ENCODE assay signal across 15 cellular contexts in the genomic region with DNA sequence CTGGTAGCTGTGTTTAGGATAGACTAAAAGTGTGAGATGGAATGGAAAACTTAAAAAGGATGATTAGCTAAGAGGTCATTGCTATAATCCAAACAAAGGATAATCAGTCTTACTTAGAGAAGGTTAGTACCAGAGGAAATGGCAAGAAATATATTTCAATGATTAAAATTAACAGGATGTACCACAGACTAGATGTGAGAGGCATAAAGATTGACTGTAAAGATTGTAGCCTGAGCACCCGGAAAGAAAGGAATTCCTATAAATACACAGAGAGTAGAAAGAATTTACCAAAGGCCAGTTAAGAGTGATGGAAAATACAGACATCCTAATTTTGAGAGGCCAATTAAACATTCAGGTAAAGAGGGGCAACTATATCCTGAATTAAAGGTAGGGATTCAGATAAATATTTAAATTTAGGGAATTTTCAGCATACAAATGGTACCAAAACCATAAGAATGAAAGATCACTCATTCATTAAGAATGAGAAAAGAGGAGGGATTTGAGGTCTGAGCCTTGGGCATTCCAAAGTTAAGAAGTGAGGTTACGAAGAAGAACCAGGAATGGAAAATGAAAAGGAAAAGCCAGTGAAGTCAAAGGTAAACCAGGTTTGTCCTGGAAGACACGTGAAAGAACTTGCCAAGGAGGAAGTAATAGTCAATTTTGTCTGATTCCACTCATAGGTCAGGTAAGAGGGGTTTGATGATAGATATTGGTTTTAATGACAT. TPM values are rescaled to one million over a fixed set of nuclear protein-coding genes. Genes with fewer than 3 reads are reported as not detected.
DNase-seq lines count a peak whose midpoint lies in the region; ATAC-seq and TF ChIP-seq lines count a peak whose summit lies in the region.
"Had no signal": no experiment of that assay in that cellular context is flagged by ENCODE, and none has a peak within 500 bp of the region (broad histone marks: within the 10 kb centered on the region; RNA-seq: fewer than 3 reads in every experiment).

No MANE protein-coding gene starts in this region.

- H3K27me3 Mint-ChIP-seq in activated naive CD8-positive, alpha-beta T cell treated with anti-CD3 and anti-CD28 coated beads, Interleukin-2, amount 10 ng/mL, durations not matched to agents 7 days and 5 days, result no peaks in the 10 kb centered on the region
- H3K27me3 Mint-ChIP-seq in activated naive CD8-positive, alpha-beta T cell treated with anti-CD3 and anti-CD28 coated beads, Interleukin-2, amount 50 U/mL, for 24 hours, result peaks cover 3% of the 10 kb centered on the region
- no peaks in the 10 kb centered on the region for H3K27me3 Mint-ChIP-seq in activated T-helper 17 cell treated with anti-CD3 and anti-CD28 coated beads, Interleukin-2, amount 50 U/mL, for 72 hours
- H3K27me3 Mint-ChIP-seq in mesothelial cell of epicardium (ENCODE audit: low read depth), result no peaks in the 10 kb centered on the region

- POLR2A ChIA-PET in activated naive CD8-positive, alpha-beta T cell treated with anti-CD3 and anti-CD28 coated beads, Interleukin-2, amount 10 ng/mL, durations not matched to agents 7 days and 5 days (lab: Charles Lee), result interaction anchor here (1.3 kb wide), 1 partner anchor 12 kb away, joined by 3 read pairs; no protein-coding TSS in a partner anchor

- DNase-seq in activated naive CD8-positive, alpha-beta T cell treated with anti-CD3 and anti-CD28 coated beads, Interleukin-2, amount 10 ng/mL, durations not matched to agents 7 days and 5 days, result no peak
- DNase-seq in activated naive CD8-positive, alpha-beta T cell treated with anti-CD3 and anti-CD28 coated beads, Interleukin-2, amount 50 U/mL, for 24 hours, result no peak
- DNase-seq in mesothelial cell of epicardium (ENCODE audit: low spot score in 2 of 2, unreplicated experiment in 2 of 2), result no peak
- no peak for DNase-seq in NOMO-1 treated with dmso at 0.1 percent for 144 hours (lab: John Stamatoyannopoulos, UW; ENCODE audit: unreplicated experiment)
- DNase-seq in OCI-M1 (lab: John Stamatoyannopoulos, UW), result no peak
- no peak for DNase-seq in NOMO-1 (lab: John Stamatoyannopoulos, UW; ENCODE audit: unreplicated experiment in 2 of 2)
- DNase-seq: activated CD4-positive, alpha-beta T cell treated with anti-CD3 and anti-CD28 coated beads, Interleukin-2, amount 10 ng/mL, durations not matched to agents 24 days and 14 days; dermis blood vessel endothelial cell; hypothalamus; left colon; NCI-H146; T1000 had no signal

- peaks cover 22% of the 10 kb centered on the region for H3K4me1 Mint-ChIP-seq in activated naive CD8-positive, alpha-beta T cell treated with anti-CD3 and anti-CD28 coated beads, Interleukin-2, amount 10 ng/mL, durations not matched to agents 7 days and 5 days
- H3K4me1 Mint-ChIP-seq in activated naive CD8-positive, alpha-beta T cell treated with anti-CD3 and anti-CD28 coated beads, Interleukin-2, amount 50 U/mL, for 24 hours, result peaks cover 34% of the 10 kb centered on the region
- peaks cover 30% of the 10 kb centered on the region for H3K4me1 Mint-ChIP-seq in activated T-helper 17 cell treated with anti-CD3 and anti-CD28 coated beads, Interleukin-2, amount 50 U/mL, for 72 hours
- peaks cover 31% of the 10 kb centered on the region for H3K4me1 Mint-ChIP-seq in mesothelial cell of epicardium

- H3K36me3 Mint-ChIP-seq in activated naive CD8-positive, alpha-beta T cell treated with anti-CD3 and anti-CD28 coated beads, Interleukin-2, amount 10 ng/mL, durations not matched to agents 7 days and 5 days, result peaks cover 9% of the 10 kb centered on the region
- H3K36me3 Mint-ChIP-seq in activated naive CD8-positive, alpha-beta T cell treated with anti-CD3 and anti-CD28 coated beads, Interleukin-2, amount 50 U/mL, for 24 hours (ENCODE audit: low read depth), result no peaks in the 10 kb centered on the region
- H3K36me3 Mint-ChIP-seq in activated T-helper 17 cell treated with anti-CD3 and anti-CD28 coated beads, Interleukin-2, amount 50 U/mL, for 72 hours (ENCODE audit: low read depth), result no peaks in the 10 kb centered on the region
- H3K36me3 Mint-ChIP-seq in mesothelial cell of epicardium, result peaks cover 8% of the 10 kb centered on the region

- H3K27ac Mint-ChIP-seq in activated naive CD8-positive, alpha-beta T cell treated with anti-CD3 and anti-CD28 coated beads, Interleukin-2, amount 10 ng/mL, durations not matched to agents 7 days and 5 days, result no peak overlapping the region
- H3K27ac Mint-ChIP-seq in activated naive CD8-positive, alpha-beta T cell treated with anti-CD3 and anti-CD28 coated beads, Interleukin-2, amount 50 U/mL, for 24 hours, result no peak overlapping the region
- H3K27ac Mint-ChIP-seq in activated T-helper 17 cell treated with anti-CD3 and anti-CD28 coated beads, Interleukin-2, amount 50 U/mL, for 72 hours, result peak overlapping the region; percentile 39
- H3K27ac Mint-ChIP-seq in mesothelial cell of epicardium, result peak overlapping the region; percentile 82

- no peak for TF ChIP-seq CTCF in mesothelial cell of epicardium (IDR thresholded peaks at IDR 0.05; ENCODE audit: unreplicated experiment)

- H3K9me3 Mint-ChIP-seq in activated naive CD8-positive, alpha-beta T cell treated with anti-CD3 and anti-CD28 coated beads, Interleukin-2, amount 10 ng/mL, durations not matched to agents 7 days and 5 days, result peaks cover 2% of the 10 kb centered on the region
- H3K9me3 Mint-ChIP-seq in activated naive CD8-positive, alpha-beta T cell treated with anti-CD3 and anti-CD28 coated beads, Interleukin-2, amount 50 U/mL, for 24 hours, result no peaks in the 10 kb centered on the region
- peaks cover 4% of the 10 kb centered on the region for H3K9me3 Mint-ChIP-seq in activated T-helper 17 cell treated with anti-CD3 and anti-CD28 coated beads, Interleukin-2, amount 50 U/mL, for 72 hours
- peaks cover 10% of the 10 kb centered on the region for H3K9me3 Mint-ChIP-seq in mesothelial cell of epicardium

- ATAC-seq in activated naive CD8-positive, alpha-beta T cell treated with anti-CD3 and anti-CD28 coated beads, Interleukin-2, amount 10 ng/mL, durations not matched to agents 7 days and 5 days (ENCODE audit: low read depth), result no peak
- ATAC-seq in activated naive CD8-positive, alpha-beta T cell treated with anti-CD3 and anti-CD28 coated beads, Interleukin-2, amount 50 U/mL, for 24 hours, result no peak
- no peak for ATAC-seq in activated T-helper 17 cell treated with anti-CD3 and anti-CD28 coated beads, Interleukin-2, amount 50 U/mL, for 72 hours (replicated peaks)
- no peak for ATAC-seq in GM21576 (IDR thresholded peaks at IDR 0.05; ENCODE audit: unreplicated experiment)
- ATAC-seq: left colon had no signal

- H3K4me3 Mint-ChIP-seq in activated naive CD8-positive, alpha-beta T cell treated with anti-CD3 and anti-CD28 coated beads, Interleukin-2, amount 10 ng/mL, durations not matched to agents 7 days and 5 days, result peak overlapping the region; percentile 12
- H3K4me3 Mint-ChIP-seq in activated naive CD8-positive, alpha-beta T cell treated with anti-CD3 and anti-CD28 coated beads, Interleukin-2, amount 50 U/mL, for 24 hours, result no peak overlapping the region
- peak overlapping the region; percentile 50 for H3K4me3 Mint-ChIP-seq in activated T-helper 17 cell treated with anti-CD3 and anti-CD28 coated beads, Interleukin-2, amount 50 U/mL, for 72 hours
- no peak overlapping the region for H3K4me3 Mint-ChIP-seq in mesothelial cell of epicardium

RNA-seq across cellular contexts. Expression of a gene that starts 46.4 kb away (rescaled TPM):
- total RNA-seq in activated naive CD8-positive, alpha-beta T cell treated with anti-CD3 and anti-CD28 coated beads, Interleukin-2, amount 10 ng/mL, durations not matched to agents 7 days and 5 days, result 10 to 100 TPM; 10.1 to 15.3 TPM
- total RNA-seq in activated T-helper 17 cell treated with anti-CD3 and anti-CD28 coated beads, Interleukin-2, amount 50 U/mL, for 72 hours, result 100 to 1,000 TPM in 1 of 2 donors, 10 to 100 TPM in 1; 64.7 to 151 TPM
- total RNA-seq in mesothelial cell of epicardium, result 0.38 to 0.40 TPM in 2 of 3 replicates, not detected in the other
- total RNA-seq: dermis blood vessel endothelial cell, NCI-H460 had no signal

Comparison
In these comparisons a context has a peak if more than half of its experiments do, and no peak if none do; other contexts are left out.
1. H3K4me3 Mint-ChIP-seq: peak in activated naive CD8-positive, alpha-beta T cell treated with anti-CD3 and anti-CD28 coated beads, Interleukin-2, amount 10 ng/mL, durations not matched to agents 7 days and 5 days (single experiment) and activated T-helper 17 cell treated with anti-CD3 and anti-CD28 coated beads, Interleukin-2, amount 50 U/mL, for 72 hours (single experiment); none in activated naive CD8-positive, alpha-beta T cell treated with anti-CD3 and anti-CD28 coated beads, Interleukin-2, amount 50 U/mL, for 24 hours (single experiment) and mesothelial cell of epicardium (single experiment).
2. H3K27ac Mint-ChIP-seq: peak in activated T-helper 17 cell treated with anti-CD3 and anti-CD28 coated beads, Interleukin-2, amount 50 U/mL, for 72 hours (single experiment) and mesothelial cell of epicardium (single experiment); none in activated naive CD8-positive, alpha-beta T cell treated with anti-CD3 and anti-CD28 coated beads, Interleukin-2, amount 10 ng/mL, durations not matched to agents 7 days and 5 days (single experiment) and activated naive CD8-positive, alpha-beta T cell treated with anti-CD3 and anti-CD28 coated beads, Interleukin-2, amount 50 U/mL, for 24 hours (single experiment).
3. RNA of a gene that starts 46.4 kb away (total RNA-seq): 64.7 to 151 TPM in activated T-helper 17 cell treated with anti-CD3 and anti-CD28 coated beads, Interleukin-2, amount 50 U/mL, for 72 hours; 10.1 to 15.3 TPM in activated naive CD8-positive, alpha-beta T cell treated with anti-CD3 and anti-CD28 coated beads, Interleukin-2, amount 10 ng/mL, durations not matched to agents 7 days and 5 days and 0.38 to 0.40 TPM in mesothelial cell of epicardium; every median in the first group is over 4 times any median in the second.